20 cellular contexts compared by ENCODE assay signal in the genomic region with DNA sequence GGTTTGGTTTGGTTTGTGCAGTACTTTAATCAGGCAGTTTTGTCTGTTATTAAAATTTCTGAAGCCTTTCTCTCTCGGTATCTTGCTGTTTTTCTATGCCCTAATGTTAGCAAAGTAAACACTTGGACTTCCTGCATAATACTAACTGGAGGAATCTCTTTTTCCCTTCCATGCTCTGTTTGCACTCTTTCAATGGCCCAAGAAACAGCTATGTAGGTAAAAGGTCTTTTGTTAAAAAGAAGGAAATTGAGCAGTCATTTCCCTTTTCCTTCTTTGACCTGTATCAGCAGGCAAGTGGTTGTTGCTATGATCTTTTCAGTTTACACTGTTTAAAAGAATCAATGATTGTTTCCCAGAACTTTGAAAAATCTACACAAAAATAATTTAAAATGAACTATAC.
"Had no signal": no experiment of that assay in that cellular context is flagged by ENCODE, and none has a peak within 500 bp of the region (broad histone marks: within the 10 kb centered on the region; RNA-seq: fewer than 3 reads in every experiment).

No MANE protein-coding gene starts in this region.

- H3K9me3 ChIP-seq: right atrium auricular region, SJCRH30, transverse colon had no signal

- H3K27me3 ChIP-seq: neural progenitor cell, right atrium auricular region, SJCRH30, transverse colon had no signal

- H3K36me3 Mint-ChIP-seq: neural progenitor cell had no signal

- H3K27ac Mint-ChIP-seq: activated CD8-positive, alpha-beta T cell treated with anti-CD3 and anti-CD28 coated beads for 36 hours; activated naive CD8-positive, alpha-beta T cell treated with anti-CD3 and anti-CD28 coated beads, Interleukin-2, amount 50 U/mL, for 24 hours; activated T-helper 1 cell treated with anti-CD3 and anti-CD28 coated beads, Interleukin-12 subunit alpha, Interleukin-12 subunit beta, Interleukin-2, Interleukin-4 antibody, amounts not matched to agents 30 ng/mL and 10 ng/mL and 1 ng/mL, durations not matched to agents 14 hours and 24 hours and 36 hours; neural progenitor cell; stimulated activated memory B cell treated with anti-CD40 and anti-IgM and Interleukin-4, amounts not matched to agents 10 μg/mL and 1 μg/mL and 100 μg/mL, for 72 hours had no signal

- DNase-seq: activated CD4-positive, alpha-beta T cell treated with anti-CD3 and anti-CD28 coated beads for 4 hours; activated CD8-positive, alpha-beta memory T cell treated with anti-CD3 and anti-CD28 coated beads, Interleukin-2, amount 50 U/mL, for 48 hours; activated CD8-positive, alpha-beta T cell treated with anti-CD3 and anti-CD28 coated beads for 36 hours; activated naive CD4-positive, alpha-beta T cell; activated naive CD8-positive, alpha-beta T cell treated with anti-CD3 and anti-CD28 coated beads, Interleukin-2, amount 50 U/mL, for 24 hours; caudate nucleus; effector memory CD4-positive, alpha-beta T cell; hypothalamus; mesenchymal stem cell; SJCRH30; substantia nigra; T-helper 9 cell; transverse colon; WERI-Rb-1 had no signal

- H3K4me1 ChIP-seq: neural progenitor cell, parathyroid adenoma, right atrium auricular region, SJCRH30 had no signal

- H3K36me3 ChIP-seq: neural progenitor cell, right atrium auricular region, SJCRH30, transverse colon, WERI-Rb-1 had no signal

- H3K4me3 Mint-ChIP-seq: activated CD8-positive, alpha-beta T cell treated with anti-CD3 and anti-CD28 coated beads for 36 hours; activated naive CD8-positive, alpha-beta T cell treated with anti-CD3 and anti-CD28 coated beads, Interleukin-2, amount 50 U/mL, for 24 hours; activated T-helper 1 cell treated with anti-CD3 and anti-CD28 coated beads, Interleukin-12 subunit alpha, Interleukin-12 subunit beta, Interleukin-2, Interleukin-4 antibody, amounts not matched to agents 30 ng/mL and 10 ng/mL and 1 ng/mL, durations not matched to agents 14 hours and 24 hours and 36 hours; neural progenitor cell; stimulated activated memory B cell treated with anti-CD40 and anti-IgM and Interleukin-4, amounts not matched to agents 10 μg/mL and 1 μg/mL and 100 μg/mL, for 72 hours had no signal

- H3K4me3 ChIP-seq: coronary artery, neural progenitor cell, right atrium auricular region, SJCRH30, transverse colon had no signal

- H3K4me1 Mint-ChIP-seq: activated naive CD8-positive, alpha-beta T cell treated with anti-CD3 and anti-CD28 coated beads, Interleukin-2, amount 50 U/mL, for 24 hours had no signal

- H3K9me3 Mint-ChIP-seq: activated CD8-positive, alpha-beta T cell treated with anti-CD3 and anti-CD28 coated beads for 36 hours; activated T-helper 1 cell treated with anti-CD3 and anti-CD28 coated beads, Interleukin-12 subunit alpha, Interleukin-12 subunit beta, Interleukin-2, Interleukin-4 antibody, amounts not matched to agents 30 ng/mL and 10 ng/mL and 1 ng/mL, durations not matched to agents 14 hours and 24 hours and 36 hours had no signal

- H3K9ac ChIP-seq: neural progenitor cell, parathyroid adenoma had no signal

- H3K27me3 Mint-ChIP-seq: activated CD8-positive, alpha-beta T cell treated with anti-CD3 and anti-CD28 coated beads for 36 hours; activated naive CD8-positive, alpha-beta T cell treated with anti-CD3 and anti-CD28 coated beads, Interleukin-2, amount 50 U/mL, for 24 hours; stimulated activated memory B cell treated with anti-CD40 and anti-IgM and Interleukin-4, amounts not matched to agents 10 μg/mL and 1 μg/mL and 100 μg/mL, for 72 hours had no signal

- H3K27ac ChIP-seq: neural progenitor cell, parathyroid adenoma, right atrium auricular region, SJCRH30, WERI-Rb-1 had no signal
